ENCODE assay signal across 15 cellular contexts in genomic region chr11:116336540-116336939, GRCh38.
DNase-seq lines count a peak whose midpoint lies in the region; ATAC-seq lines count a peak whose summit lies in the region.
"Had no signal": no experiment of that assay in that cellular context is flagged by ENCODE, and none has a peak within 500 bp of the region (broad histone marks: within the 10 kb centered on the region; RNA-seq: fewer than 3 reads in every experiment).

No MANE protein-coding gene starts in this region.

- H3K4me3 Mint-ChIP-seq in memory B cell, result no peak overlapping the region
- no peak overlapping the region for H3K4me3 Mint-ChIP-seq in activated T-cell treated with anti-CD3 and anti-CD28 coated beads, Interleukin-2, amount 50 U/mL, for 72 hours
- H3K4me3 Mint-ChIP-seq: T-helper 2 cell treated with Interferon-gamma antibody and Interleukin-4, amounts not matched to agents 5 μg/mL and 100 μg/mL, for 36 hours had no signal

- H3K9me3 Mint-ChIP-seq in memory B cell, result peaks cover 7% of the 10 kb centered on the region
- peaks cover 0 to 5% of the 10 kb centered on the region in 2 donors for H3K9me3 Mint-ChIP-seq in activated T-cell treated with anti-CD3 and anti-CD28 coated beads, Interleukin-2, amount 50 U/mL, for 72 hours
- H3K9me3 Mint-ChIP-seq: T-helper 2 cell treated with Interferon-gamma antibody and Interleukin-4, amounts not matched to agents 5 μg/mL and 100 μg/mL, for 36 hours had no signal

- DNase-seq in NCI-H345 (lab: John Stamatoyannopoulos, UW), result peak; percentile 19
- DNase-seq in NCI-H345 treated with DMSO at 0.1 percent for 48 hours (lab: John Stamatoyannopoulos, UW; ENCODE audit: unreplicated experiment), result no peak
- peak; percentile 81 for DNase-seq in NCI-H146 (lab: John Stamatoyannopoulos, UW)
- peak; percentile 69 for DNase-seq in NCI-H69 (lab: John Stamatoyannopoulos, UW)
- no peak for DNase-seq in memory B cell (ENCODE audit: low spot score in 2 of 2)
- no peak for DNase-seq in EL
- DNase-seq in activated T-cell treated with anti-CD3 and anti-CD28 coated beads, Interleukin-2, amount 50 U/mL, for 72 hours, result no peak
- no peak for DNase-seq in H4 (ENCODE audit: low spot score)
- DNase-seq: C1 segment of cervical spinal cord, DMS53, NCI-H1417 treated with DMSO at 0.1 percent for 48 hours, NCI-H2029 treated with DMSO at 0.1 percent for 48 hours, NCI-H526 treated with DMSO at 0.1 percent for 48 hours, SW 1271 had no signal

- peaks cover 4% of the 10 kb centered on the region for H3K36me3 Mint-ChIP-seq in memory B cell
- peaks cover 0 to 2% of the 10 kb centered on the region in 2 donors for H3K36me3 Mint-ChIP-seq in activated T-cell treated with anti-CD3 and anti-CD28 coated beads, Interleukin-2, amount 50 U/mL, for 72 hours (ENCODE audit: insufficient read depth in 2 of 2)

- H3K4me1 Mint-ChIP-seq in memory B cell, result peaks cover 19% of the 10 kb centered on the region
- H3K4me1 Mint-ChIP-seq in activated T-cell treated with anti-CD3 and anti-CD28 coated beads, Interleukin-2, amount 50 U/mL, for 72 hours (ENCODE audit: low read depth), result no peaks in the 10 kb centered on the region

- no peak for ATAC-seq in memory B cell (ENCODE audit: low read depth)
- ATAC-seq in activated T-cell treated with anti-CD3 and anti-CD28 coated beads, Interleukin-2, amount 50 U/mL, for 72 hours (replicated peaks in 1 of 2), result no peak

- H3K27ac Mint-ChIP-seq in memory B cell, result peak overlapping the region; percentile 67
- no peak overlapping the region for H3K27ac Mint-ChIP-seq in activated T-cell treated with anti-CD3 and anti-CD28 coated beads, Interleukin-2, amount 50 U/mL, for 72 hours
- H3K27ac Mint-ChIP-seq: T-helper 2 cell treated with Interferon-gamma antibody and Interleukin-4, amounts not matched to agents 5 μg/mL and 100 μg/mL, for 36 hours had no signal

- no peaks in the 10 kb centered on the region for H3K27me3 Mint-ChIP-seq in memory B cell
- no peaks in the 10 kb centered on the region for H3K27me3 Mint-ChIP-seq in activated T-cell treated with anti-CD3 and anti-CD28 coated beads, Interleukin-2, amount 50 U/mL, for 72 hours (ENCODE audit: low read depth)

Comparison
In these comparisons a context has a peak if more than half of its experiments do, and no peak if none do; other contexts are left out.
1. DNase-seq: peak in NCI-H345 (single experiment), NCI-H146 (single experiment) and NCI-H69 (single experiment); none in NCI-H345 treated with DMSO at 0.1 percent for 48 hours (single experiment), memory B cell (0 of 2), EL (single experiment), activated T-cell treated with anti-CD3 and anti-CD28 coated beads, Interleukin-2, amount 50 U/mL, for 72 hours (0 of 2) and H4 (single experiment).